Comparison of ENCODE assay signal across 28 cellular contexts in genomic region chr3:14823910-14824629, GRCh38. TPM values are rescaled to one million over a fixed set of nuclear protein-coding genes. Genes with fewer than 3 reads are reported as not detected.
DNase-seq lines count a peak whose midpoint lies in the region; ATAC-seq, FAIRE-seq and TF ChIP-seq lines count a peak whose summit lies in the region.
"Had no signal": no experiment of that assay in that cellular context is flagged by ENCODE, and none has a peak within 500 bp of the region (broad histone marks: within the 10 kb centered on the region; RNA-seq: fewer than 3 reads in every experiment).

No MANE protein-coding gene starts in this region.

- H3K79me2 ChIP-seq in HepG2 (ENCODE audit: insufficient read depth, low read length) (no peaks in the 10 kb centered on the region), parathyroid adenoma (no peaks in the 10 kb centered on the region)

- CTCF ChIA-PET in HepG2 (lab: Yijun Ruan, JAX; ENCODE audit: low intra/inter-chr PET ratio, low total read pairs): no interaction called here

- H3K4me3 ChIP-seq in liver (ENCODE audit: low read depth in 1 of 3, low read length in 3 of 3): no peak overlapping the region
- H3K4me3 ChIP-seq in HepG2 (replicated peaks in 1 of 3; ENCODE audit: insufficient read depth in 1 of 3, low read depth in 2 of 3, low read length in 3 of 3): no peak overlapping the region
- no peak overlapping the region for H3K4me3 ChIP-seq in epithelial cell of esophagus (ENCODE audit: low read length)
- no peak overlapping the region for H3K4me3 ChIP-seq in parathyroid adenoma (ENCODE audit: low read depth, low read length)
- no peak overlapping the region for H3K4me3 ChIP-seq in foreskin fibroblast (ENCODE audit: low read depth in 1 of 2, low read length in 2 of 2)
- H3K4me3 ChIP-seq: adrenal gland, smooth muscle cell had no signal

- H3K36me3 ChIP-seq in liver (ENCODE audit: control insufficient read depth in 4 of 4, insufficient read depth in 3 of 4, low read depth in 1 of 4, low read length in 3 of 4) (no peaks in the 10 kb centered on the region), HepG2 (replicated peaks in 1 of 2; ENCODE audit: control insufficient read depth in 1 of 2, insufficient read depth in 2 of 2, low read length in 2 of 2) (no peaks in the 10 kb centered on the region; a peak in 1 of 5 replicates), parathyroid adenoma (ENCODE audit: control insufficient read depth, insufficient read depth, low read length) (no peaks in the 10 kb centered on the region)
- H3K36me3 ChIP-seq: adrenal gland, WERI-Rb-1 had no signal

- no peak overlapping the region for H3K4me2 ChIP-seq in HepG2 (ENCODE audit: low read depth, low read length)
- H3K4me2 ChIP-seq in parathyroid adenoma (ENCODE audit: low read length): no peak overlapping the region
- H3K4me2 ChIP-seq: smooth muscle cell had no signal

- no peaks in the 10 kb centered on the region for H4K20me1 ChIP-seq in HepG2 (ENCODE audit: insufficient read depth, low read length)

- no peak for TF ChIP-seq EP300 in HepG2 (IDR thresholded peaks at IDR 0.05; ENCODE audit: low read depth in 2 of 2, low read length in 2 of 2)
- no peak for TF ChIP-seq EP300 in HepG2 (CRISPR knock-in tag; IDR thresholded peaks at IDR 0.05; ENCODE audit: borderline replicate concordance)

- H3K4me3 Mint-ChIP-seq in activated T-helper 2 cell treated with anti-CD3 and anti-CD28 coated beads, Interferon-gamma antibody, Interleukin-2, Interleukin-4, amounts not matched to agents 10 μg/mL and 5 μg/mL and 100 μg/mL, durations not matched to agents 14 hours and 24 hours and 36 hours (ENCODE audit: low read depth): no peak overlapping the region
- H3K4me3 Mint-ChIP-seq: CD4-positive, alpha-beta memory T cell; IgD-negative memory B cell; memory B cell; naive thymus-derived CD4-positive, alpha-beta T cell; T-helper 1 cell treated with Interleukin-12 subunit alpha and Interleukin-12 subunit beta and Interleukin-4 antibody, amounts not matched to agents 30 μg/mL and 1 μg/mL, for 36 hours had no signal

- intact Hi-C loops in HepG2 (cut with micrococcal nuclease; ENCODE audit: unreplicated experiment): no loop called here
- intact Hi-C loops in activated T-helper 2 cell treated with anti-CD3 and anti-CD28 coated beads, Interferon-gamma antibody, Interleukin-2, Interleukin-4, amounts not matched to agents 10 μg/mL and 5 μg/mL and 100 μg/mL, durations not matched to agents 14 hours and 24 hours and 36 hours (cut with micrococcal nuclease): no loop called here

- no peak for DNase-seq in HepG2 (ENCODE audit: low spot score)
- peak; percentile 48 for DNase-seq in epithelial cell of esophagus (ENCODE audit: low read depth)
- no peak for DNase-seq in NCI-H446 treated with DMSO at 0.1 percent for 48 hours (lab: John Stamatoyannopoulos, UW)
- no peak for DNase-seq in foreskin fibroblast
- no peak for DNase-seq in AG20443 (ENCODE audit: low spot score)
- no peak for DNase-seq in activated T-helper 2 cell treated with anti-CD3 and anti-CD28 coated beads, Interferon-gamma antibody, Interleukin-2, Interleukin-4, amounts not matched to agents 10 μg/mL and 5 μg/mL and 100 μg/mL, durations not matched to agents 14 hours and 24 hours and 36 hours (ENCODE audit: low spot score)
- DNase-seq: activated CD4-positive, alpha-beta T cell treated with anti-CD3 and anti-CD28 coated beads, Interleukin-2, amount 50 U/mL, for 4 hours; activated gamma-delta T cell treated with Interleukin-2 at 50 U/mL for 16 hours; adrenal gland; CD4-positive, alpha-beta memory T cell; DMS79; head of caudate nucleus; MM.1S; naive thymus-derived CD4-positive, alpha-beta T cell; NCI-H1930; SHP77 treated with DMSO at 0.1 percent for 48 hours; stimulated activated CD4-positive, alpha-beta T cell treated with anti-CD3 and anti-CD28 coated beads, Interleukin-4, amount 100 ng/mL, for 24 hours; WERI-Rb-1 had no signal

- 84% methylated on average over 13 of the region's 13 CpGs for WGBS in liver
- 54% methylated on average over 12 of the region's 13 CpGs for WGBS in HepG2 (ENCODE audit: low lambda C conversion rate)

- TF ChIP-seq RAD21 in liver (IDR thresholded peaks at IDR 0.05) (no peak), HepG2 (CRISPR knock-in tag; IDR thresholded peaks at IDR 0.05) (no peak)

- TF ChIP-seq POLR2A in HepG2 (IDR thresholded peaks at IDR 0.05; ENCODE audit: insufficient read depth in 1 of 2, low read depth in 2 of 2, low read length in 2 of 2): no peak

- H3K4me1 Mint-ChIP-seq in activated T-helper 2 cell treated with anti-CD3 and anti-CD28 coated beads, Interferon-gamma antibody, Interleukin-2, Interleukin-4, amounts not matched to agents 10 μg/mL and 5 μg/mL and 100 μg/mL, durations not matched to agents 14 hours and 24 hours and 36 hours (ENCODE audit: low read depth): no peaks in the 10 kb centered on the region
- H3K4me1 Mint-ChIP-seq: CD4-positive, alpha-beta memory T cell; IgD-negative memory B cell; memory B cell had no signal

- no peaks in the 10 kb centered on the region for H3K36me3 Mint-ChIP-seq in activated T-helper 2 cell treated with anti-CD3 and anti-CD28 coated beads, Interferon-gamma antibody, Interleukin-2, Interleukin-4, amounts not matched to agents 10 μg/mL and 5 μg/mL and 100 μg/mL, durations not matched to agents 14 hours and 24 hours and 36 hours (ENCODE audit: low read depth)
- H3K36me3 Mint-ChIP-seq: CD4-positive, alpha-beta memory T cell; memory B cell; naive thymus-derived CD4-positive, alpha-beta T cell had no signal

- POLR2A ChIA-PET in HepG2 (lab: Yijun Ruan, JAX): no interaction called here

- no peak for FAIRE-seq in HepG2 (lab: Jason Lieb, UNC)
- FAIRE-seq: GM12892 had no signal

- H2AFZ ChIP-seq in HepG2 (ENCODE audit: low read length): no peak overlapping the region
- no peak overlapping the region for H2AFZ ChIP-seq in parathyroid adenoma

- H3K9me3 ChIP-seq in liver (ENCODE audit: control insufficient read depth in 4 of 4, low read length in 3 of 4) (no peaks in the 10 kb centered on the region), HepG2 (ENCODE audit: low read length) (no peaks in the 10 kb centered on the region), parathyroid adenoma (ENCODE audit: control insufficient read depth, low read length) (no peaks in the 10 kb centered on the region)
- H3K9me3 ChIP-seq: adrenal gland had no signal

- H3K9ac ChIP-seq in liver (ENCODE audit: low read depth in 1 of 2, low read length in 2 of 2) (no peak overlapping the region), HepG2 (ENCODE audit: insufficient read depth, low read depth, low read length) (no peak overlapping the region), parathyroid adenoma (no peak overlapping the region)

- H3K27me3 ChIP-seq in liver (ENCODE audit: control insufficient read depth in 4 of 4, insufficient read depth in 4 of 4, low read length in 3 of 4): no peaks in the 10 kb centered on the region
- peaks cover 0 to 34% of the 10 kb centered on the region in 2 experiments; a peak in 4 of 5 replicates for H3K27me3 ChIP-seq in HepG2 (ENCODE audit: control insufficient read depth in 1 of 2, insufficient read depth in 2 of 2, low read length in 2 of 2)
- no peaks in the 10 kb centered on the region for H3K27me3 ChIP-seq in parathyroid adenoma (ENCODE audit: control insufficient read depth, insufficient read depth, low read length)
- H3K27me3 ChIP-seq: adrenal gland had no signal

- ATAC-seq in HepG2: no peak
- ATAC-seq: HCT116 had no signal

- in situ Hi-C loops in HepG2 (cut with HindIII; ENCODE audit: extremely low pct_ligation_motif_present, low pct_unique_long_range_greater_than_20kb): no loop called here

- H3K4me1 ChIP-seq in liver (ENCODE audit: control insufficient read depth in 4 of 4, insufficient read depth in 4 of 4, low read length in 3 of 4) (peaks cover 0 to 5% (median 0%) of the 10 kb centered on the region in 4 donors), HepG2 (ENCODE audit: insufficient read depth, low read length) (no peaks in the 10 kb centered on the region), parathyroid adenoma (no peaks in the 10 kb centered on the region)

- H3K27me3 Mint-ChIP-seq in activated T-helper 2 cell treated with anti-CD3 and anti-CD28 coated beads, Interferon-gamma antibody, Interleukin-2, Interleukin-4, amounts not matched to agents 10 μg/mL and 5 μg/mL and 100 μg/mL, durations not matched to agents 14 hours and 24 hours and 36 hours (ENCODE audit: low read depth): peaks cover 10% of the 10 kb centered on the region

- TF ChIP-seq CTCF in liver (IDR thresholded peaks at IDR 0.05; ENCODE audit: low read depth, low read length, missing input control) (no peak), HepG2 (CRISPR knock-in tag; IDR thresholded peaks at IDR 0.05) (no peak), epithelial cell of esophagus (IDR thresholded peaks at IDR 0.05; ENCODE audit: insufficient read depth, low read depth, low read length, missing control alignments) (no peak), parathyroid adenoma (IDR thresholded peaks at IDR 0.05) (no peak), foreskin fibroblast (IDR thresholded peaks at IDR 0.05; ENCODE audit: low read depth, low read length) (no peak)

- H3K27ac ChIP-seq in liver (ENCODE audit: low read depth in 1 of 2, low read length in 2 of 2) (peak overlapping the region; percentile 25 to 46), HepG2 (ENCODE audit: extremely low read length, insufficient read depth, low read length) (no peak overlapping the region), parathyroid adenoma (peak overlapping the region; percentile 25)
- H3K27ac ChIP-seq: WERI-Rb-1 had no signal

- no peaks in the 10 kb centered on the region for H3K9me3 Mint-ChIP-seq in activated T-helper 2 cell treated with anti-CD3 and anti-CD28 coated beads, Interferon-gamma antibody, Interleukin-2, Interleukin-4, amounts not matched to agents 10 μg/mL and 5 μg/mL and 100 μg/mL, durations not matched to agents 14 hours and 24 hours and 36 hours
- H3K9me3 Mint-ChIP-seq: CD4-positive, alpha-beta memory T cell; IgD-negative memory B cell; memory B cell; naive thymus-derived CD4-positive, alpha-beta T cell; T-helper 1 cell treated with Interleukin-12 subunit alpha and Interleukin-12 subunit beta and Interleukin-4 antibody, amounts not matched to agents 30 μg/mL and 1 μg/mL, for 36 hours had no signal

- H3K27ac Mint-ChIP-seq in activated T-helper 2 cell treated with anti-CD3 and anti-CD28 coated beads, Interferon-gamma antibody, Interleukin-2, Interleukin-4, amounts not matched to agents 10 μg/mL and 5 μg/mL and 100 μg/mL, durations not matched to agents 14 hours and 24 hours and 36 hours: no peak overlapping the region
- H3K27ac Mint-ChIP-seq: CD4-positive, alpha-beta memory T cell; IgD-negative memory B cell; memory B cell; T-helper 1 cell treated with Interleukin-12 subunit alpha and Interleukin-12 subunit beta and Interleukin-4 antibody, amounts not matched to agents 30 μg/mL and 1 μg/mL, for 36 hours had no signal

- BruUV-seq in HepG2 (replicated peaks; lab: Mats Ljungman, UMichigan): no TSS peak

RNA-seq across cellular contexts. Expression of gene FGD5, which starts 5.3 kb away (rescaled TPM):
- total RNA-seq in liver (1 to 10 TPM; 2.8 to 6.3 TPM), HepG2 (2016; rRNA removed; fragmentation: Illumina TruSeq; extraction: Trizol) (not detected in 2 replicates)
- polyA plus RNA-seq in liver (1 to 10 TPM; 2.0 to 3.3 TPM), HepG2 (2011; rRNA removed) (0.17 TPM in 1 of 2 replicates, not detected in the other)
- total RNA-seq in HepG2 (2016; cell fraction: cytosol; rRNA removed; fragmentation: Illumina TruSeq; extraction: Trizol; ENCODE audit: low read depth): not detected in 2 replicates
- not detected in 2 replicates for total RNA-seq in HepG2 (2016; cell fraction: insoluble cytoplasmic fraction; rRNA removed; fragmentation: Illumina TruSeq; extraction: Trizol)
- total RNA-seq in HepG2 (2016; cell fraction: membrane; rRNA removed; fragmentation: Illumina TruSeq; extraction: Trizol): not detected in 2 replicates
- total RNA-seq in HepG2 (2016; cell fraction: nucleus; rRNA removed; fragmentation: Illumina TruSeq; extraction: Trizol): not detected in 2 replicates
- 0.01 and 0.04 TPM in 2 replicates for polyA plus RNA-seq in HepG2 (2011; cell fraction: cytosol; rRNA removed)
- polyA plus RNA-seq in HepG2 (2011; cell fraction: nucleus; rRNA removed): 0.09 and 0.10 TPM in 2 replicates
- polyA plus RNA-seq in HepG2 (2012): 0.08 and 0.20 TPM in 2 replicates
- not detected in 2 replicates for polyA plus RNA-seq in HepG2 (2016; cell fraction: cytosol; fragmentation: Illumina TruSeq; extraction: Trizol; ENCODE audit: low read depth)
- polyA plus RNA-seq in HepG2 (2016; cell fraction: insoluble cytoplasmic fraction; fragmentation: Illumina TruSeq; extraction: Trizol; ENCODE audit: low read depth): not detected in 2 replicates
- polyA plus RNA-seq in HepG2 (2016; cell fraction: membrane; fragmentation: Illumina TruSeq; extraction: Trizol; ENCODE audit: low read depth): not detected in 2 replicates
- polyA plus RNA-seq in HepG2 (2016; cell fraction: nucleus; fragmentation: Illumina TruSeq; extraction: Trizol; ENCODE audit: insufficient read depth, low read depth): not detected in 2 replicates
- 0.44 TPM in 1 of 2 replicates, not detected in the other for polyA minus RNA-seq in HepG2 (2011; rRNA and poly(A)+ RNA removed; ENCODE audit: low replicate concordance)
- not detected in 2 replicates for polyA minus RNA-seq in HepG2 (2011; cell fraction: cytosol; rRNA and poly(A)+ RNA removed)
- polyA minus RNA-seq in HepG2 (2011; cell fraction: nucleus; rRNA and poly(A)+ RNA removed): 0.25 and 0.39 TPM in 2 replicates
- 0.09 TPM in 1 of 2 replicates, not detected in the other for total RNA-seq in activated T-helper 2 cell treated with anti-CD3 and anti-CD28 coated beads, Interferon-gamma antibody, Interleukin-2, Interleukin-4, amounts not matched to agents 10 μg/mL and 5 μg/mL and 100 μg/mL, durations not matched to agents 14 hours and 24 hours and 36 hours
- total RNA-seq: bronchial epithelial cell had no signal
- polyA plus RNA-seq: AG04450; CD4-positive, alpha-beta memory T cell; IgD-negative memory B cell; naive thymus-derived CD4-positive, alpha-beta T cell had no signal
